1 cellular context compared by ENCODE assay signal in genomic region chr12:118060301-118061010, GRCh38.
TF ChIP-seq lines count a peak whose summit lies in the region.

No MANE protein-coding gene starts in this region.

TF ChIP-seq in IMR-90, 13 proteins besides CTCF, POLR2A, EP300 and RAD21:
- no peak for TF ChIP-seq MAZ (IDR thresholded peaks at IDR 0.05; ENCODE audit: borderline replicate concordance, low read depth, low read length)
- TF ChIP-seq CEBPB (IDR thresholded peaks at IDR 0.05; ENCODE audit: low read depth, low read length), result no peak
- TF ChIP-seq, protein P1, sequence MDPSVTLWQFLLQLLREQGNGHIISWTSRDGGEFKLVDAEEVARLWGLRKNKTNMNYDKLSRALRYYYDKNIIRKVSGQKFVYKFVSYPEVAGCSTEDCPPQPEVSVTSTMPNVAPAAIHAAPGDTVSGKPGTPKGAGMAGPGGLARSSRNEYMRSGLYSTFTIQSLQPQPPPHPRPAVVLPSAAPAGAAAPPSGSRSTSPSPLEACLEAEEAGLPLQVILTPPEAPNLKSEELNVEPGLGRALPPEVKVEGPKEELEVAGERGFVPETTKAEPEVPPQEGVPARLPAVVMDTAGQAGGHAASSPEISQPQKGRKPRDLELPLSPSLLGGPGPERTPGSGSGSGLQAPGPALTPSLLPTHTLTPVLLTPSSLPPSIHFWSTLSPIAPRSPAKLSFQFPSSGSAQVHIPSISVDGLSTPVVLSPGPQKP (IDR thresholded peaks at IDR 0.05; ENCODE audit: borderline replicate concordance, low read depth, low read length), result no peak
- TF ChIP-seq MAFK (IDR thresholded peaks at IDR 0.05; ENCODE audit: low read depth, low read length), result no peak
- TF ChIP-seq BHLHE40 (IDR thresholded peaks at IDR 0.05; ENCODE audit: low read depth, low read length), result no peak
- no peak for TF ChIP-seq CHD1 (IDR thresholded peaks at IDR 0.05; ENCODE audit: low read depth, low read length)
- no peak for TF ChIP-seq MXI1 (IDR thresholded peaks at IDR 0.05; ENCODE audit: borderline replicate concordance, low read depth, low read length)
- no peak for TF ChIP-seq FOS (IDR thresholded peaks at IDR 0.05; ENCODE audit: low read depth, low read length)
